5 cellular contexts compared by ENCODE assay signal in the genomic region with DNA sequence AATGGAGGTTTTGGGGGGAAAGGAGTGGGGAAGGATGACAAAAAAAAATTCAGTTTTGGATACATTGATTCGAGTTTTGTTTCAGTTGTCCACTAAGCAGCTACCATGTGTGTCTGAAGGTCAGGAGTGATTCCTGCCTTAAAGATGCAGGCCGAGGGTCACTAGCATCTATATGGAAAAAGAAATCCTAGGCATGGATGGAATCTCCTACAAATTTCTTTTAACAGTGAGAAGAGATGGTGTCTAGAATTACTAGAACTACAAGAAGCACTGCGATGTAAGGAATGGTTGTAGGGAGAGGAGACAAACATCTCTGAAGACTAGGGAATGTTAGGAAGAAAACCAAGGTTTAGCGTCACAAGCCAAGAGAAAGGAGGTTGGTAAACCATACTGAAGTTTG.
"Had no signal": no experiment of that assay in that cellular context is flagged by ENCODE, and none has a peak within 500 bp of the region (broad histone marks: within the 10 kb centered on the region; RNA-seq: fewer than 3 reads in every experiment).

No MANE protein-coding gene starts in this region.

- H3K36me3 Mint-ChIP-seq: IgD-negative memory B cell had no signal

- ATAC-seq: HepG2, K562 had no signal

- H3K4me1 Mint-ChIP-seq: IgD-negative memory B cell had no signal

- H3K27ac Mint-ChIP-seq: IgD-negative memory B cell had no signal

- DNase-seq: KBM-7 had no signal

- H3K4me3 ChIP-seq: K562 had no signal

- H3K27ac ChIP-seq: HL-60 had no signal

- H3K27me3 Mint-ChIP-seq: IgD-negative memory B cell had no signal

- H3K9me3 Mint-ChIP-seq: IgD-negative memory B cell had no signal

- H3K4me3 Mint-ChIP-seq: IgD-negative memory B cell had no signal
